Comparison of ENCODE assay signal across 8 cellular contexts in the genomic region with DNA sequence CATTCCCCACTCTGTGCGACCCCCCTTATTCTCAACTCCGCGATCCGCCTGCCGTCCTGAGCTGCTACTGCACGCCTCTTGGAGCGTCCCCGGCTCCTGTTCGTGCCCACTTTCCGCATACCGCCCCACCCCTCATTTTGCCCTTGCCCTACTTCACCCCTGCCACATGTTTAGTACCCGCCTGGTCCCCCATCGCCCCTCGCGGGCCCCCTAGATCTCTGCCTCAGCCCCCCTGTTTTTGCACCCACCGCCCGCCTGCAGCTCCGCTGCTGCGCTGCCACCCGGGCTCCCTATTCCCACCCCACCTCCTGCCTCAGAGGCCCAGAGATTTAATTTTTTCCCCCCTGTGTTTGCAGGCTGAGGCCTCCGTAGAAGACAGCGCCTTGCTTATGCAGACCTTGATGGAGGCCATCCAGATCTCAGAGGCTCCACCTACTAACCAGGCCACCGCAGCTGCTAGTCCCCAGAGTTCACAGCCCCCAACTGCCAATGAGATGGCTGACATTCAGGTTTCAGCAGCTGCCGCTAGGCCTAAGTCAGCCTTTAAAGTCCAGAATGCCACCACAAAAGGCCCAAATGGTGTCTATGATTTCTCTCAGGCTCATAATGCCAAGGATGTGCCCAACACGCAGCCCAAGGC. TPM values are rescaled to one million over a fixed set of nuclear protein-coding genes. Genes with fewer than 3 reads are reported as not detected.
A peak's percentile ranks its signal among the peaks of the same experiment; 100 is the strongest.
DNase-seq lines count a peak whose midpoint lies in the region; ATAC-seq and TF ChIP-seq lines count a peak whose summit lies in the region.

No MANE protein-coding gene starts in this region.

- DNase-seq in cardiac muscle cell (ENCODE audit: low read depth in 1 of 2, low spot score in 1 of 2), result peak; percentile 38
- no peak for DNase-seq in cardiac septum (ENCODE audit: low spot score)
- no peak for DNase-seq in RWPE1 (ENCODE audit: low spot score)
- no peak for DNase-seq in esophagus squamous epithelium (lab: John Stamatoyannopoulos, UW)
- DNase-seq in nephron progenitor cell, result peak; percentile 20
- DNase-seq in NCI-H187 treated with DMSO at 0.1 percent for 48 hours (lab: John Stamatoyannopoulos, UW), result no peak
- no peak for DNase-seq in SHP77 treated with DMSO at 0.1 percent for 48 hours (lab: John Stamatoyannopoulos, UW)

- H3K27ac Mint-ChIP-seq in nephron progenitor cell, result peak overlapping the region; percentile 97

- H3K9me3 ChIP-seq in cardiac muscle cell (ENCODE audit: low read depth) (no peaks in the 10 kb centered on the region), esophagus squamous epithelium (no peaks in the 10 kb centered on the region)

- POLR2A ChIA-PET in RWPE1 (lab: Yijun Ruan, JAX; ENCODE audit: low non-redundant PET), result no interaction called here

- H3K27me3 ChIP-seq in cardiac muscle cell, result no peaks in the 10 kb centered on the region
- no peaks in the 10 kb centered on the region for H3K27me3 ChIP-seq in esophagus squamous epithelium

- intact Hi-C loops in cardiac septum (cut with DNase I) (no loop called here), esophagus squamous epithelium (cut with DNase I) (no loop called here)

- peaks cover 24% of the 10 kb centered on the region for H3K36me3 ChIP-seq in cardiac muscle cell
- peaks cover 0 to 36% (median 5%) of the 10 kb centered on the region in 3 donors for H3K36me3 ChIP-seq in esophagus squamous epithelium

- no peak for TF ChIP-seq POLR2A in esophagus squamous epithelium (IDR thresholded peaks at IDR 0.05)

- H3K4me1 ChIP-seq in cardiac muscle cell (ENCODE audit: low read depth), result peaks cover 7% of the 10 kb centered on the region
- H3K4me1 ChIP-seq in esophagus squamous epithelium, result peaks cover 0 to 26% (median 3%) of the 10 kb centered on the region in 3 donors

- CTCF ChIA-PET in RWPE1 (lab: Yijun Ruan, JAX), result no interaction called here

- H3K4me1 Mint-ChIP-seq in nephron progenitor cell, result peaks cover 36% of the 10 kb centered on the region

- H3K4me3 Mint-ChIP-seq in nephron progenitor cell, result peak overlapping the region; percentile 97

- H3K27ac ChIP-seq in cardiac muscle cell (peak overlapping the region; percentile 23), RWPE1 (peak overlapping the region; percentile 12; the same call in 1 of the 2 replicates), esophagus squamous epithelium (peak overlapping the region in 3 of 4 donors; percentile 52 to 83 (median 82))

- 14 to 46% methylated on average over 10 to 18 of the region's 25 CpGs for WGBS in esophagus squamous epithelium, 2 donors

- peak overlapping the region; percentile 64 for H3K4me3 ChIP-seq in cardiac muscle cell
- peak overlapping the region; percentile 40 to 65 (median 61) for H3K4me3 ChIP-seq in esophagus squamous epithelium

- no peak for TF ChIP-seq CTCF in cardiac muscle cell (IDR thresholded peaks at IDR 0.05; ENCODE audit: low read depth, low read length)
- TF ChIP-seq CTCF in RWPE1 (conservative IDR thresholded peaks at IDR 0.05; ENCODE audit: low read depth), result no peak
- no peak for TF ChIP-seq CTCF in esophagus squamous epithelium (IDR thresholded peaks at IDR 0.05)
- no peak for TF ChIP-seq CTCF in nephron progenitor cell (IDR thresholded peaks at IDR 0.05)

- H3K36me3 Mint-ChIP-seq in nephron progenitor cell (ENCODE audit: low read depth), result peaks cover 32% of the 10 kb centered on the region

- ATAC-seq in HG02973 (IDR thresholded peaks at IDR 0.05; ENCODE audit: unreplicated experiment), result peak; percentile 50

- H3K9me3 Mint-ChIP-seq in nephron progenitor cell, result peaks cover 47% of the 10 kb centered on the region

- H3K27me3 Mint-ChIP-seq in nephron progenitor cell (ENCODE audit: low read depth, poor library complexity), result no peaks in the 10 kb centered on the region

RNA-seq across cellular contexts. Expression of gene MAGED1, which starts 1.4 kb away (rescaled TPM):
- total RNA-seq in cardiac muscle cell, result 319 and 383 TPM in 2 replicates
- polyA plus RNA-seq in cardiac muscle cell, result 420 and 486 TPM in 2 replicates
- 79.9 TPM for total RNA-seq in cardiac septum
- 10 to 100 TPM; 18.5 to 48.7 (median 29.3) TPM for total RNA-seq in esophagus squamous epithelium

Comparison
In these comparisons a context has a peak if more than half of its experiments do, and no peak if none do; other contexts are left out.
1. DNase-seq: peak in cardiac muscle cell (2 of 2) and nephron progenitor cell (single experiment); none in cardiac septum (single experiment), RWPE1 (single experiment), esophagus squamous epithelium (single experiment), NCI-H187 treated with DMSO at 0.1 percent for 48 hours (single experiment) and SHP77 treated with DMSO at 0.1 percent for 48 hours (single experiment).
2. H3K27ac ChIP-seq: peak in every context shown above with its lines; median percentile 82 in esophagus squamous epithelium; 23 in cardiac muscle cell; 12 in RWPE1.